ENCODE assay signal across 8 cellular contexts in genomic region chr17:46782250-46782953, GRCh38. TPM values are rescaled to one million over a fixed set of nuclear protein-coding genes. Genes with fewer than 3 reads are reported as not detected.
DNase-seq lines count a peak whose midpoint lies in the region; ATAC-seq and TF ChIP-seq lines count a peak whose summit lies in the region.

No MANE protein-coding gene starts in this region.

- no peaks in the 10 kb centered on the region for H3K36me3 Mint-ChIP-seq in WTC11

- no peak overlapping the region for H2AFZ ChIP-seq in HCT116 (ENCODE audit: low read depth, low read length, poor library complexity, severe bottlenecking)

- CTCF ChIA-PET in HCT116 (lab: Charles Lee) = interaction anchor here (1.4 kb wide), 1 partner anchor 94 kb away, joined by 3 read pairs; no protein-coding TSS in a partner anchor
- CTCF ChIA-PET in WTC11 (lab: Charles Lee) = interaction anchor here (1.0 to 1.8 kb wide), 4 partner anchors 10 to 160 kb away, joined by 3 to 7 read pairs (median 4); no protein-coding TSS in a partner anchor

- no peaks in the 10 kb centered on the region for H3K9me3 Mint-ChIP-seq in WTC11

- ATAC-seq in HCT116 = peak; percentile 93
- ATAC-seq in WTC11 = peak; percentile 82
- no peak for ATAC-seq in HG03280 (IDR thresholded peaks at IDR 0.05; ENCODE audit: unreplicated experiment)
- no peak for ATAC-seq in HG03097 (IDR thresholded peaks at IDR 0.05; ENCODE audit: low FRiP score, unreplicated experiment)

- RAD21 ChIA-PET in HCT116 (lab: Charles Lee; ENCODE audit: low non-redundant PET in 1 of 2, low total read pairs in 2 of 2, uncharacterized antibody in 2 of 2, unreplicated experiment in 2 of 2) = no interaction called here

- peak; percentile 98 for TF ChIP-seq RAD21 in HCT116 (IDR thresholded peaks at IDR 0.05; ENCODE audit: low read depth)

- no TSS peak for BruUV-seq in HCT116 (replicated peaks; lab: Mats Ljungman, UMichigan)

- H3K27ac Mint-ChIP-seq in WTC11 = no peak overlapping the region

- no peaks in the 10 kb centered on the region for H3K9me2 ChIP-seq in HCT116 (ENCODE audit: insufficient read depth)

- H4K20me1 ChIP-seq in HCT116 (ENCODE audit: insufficient read depth) = no peaks in the 10 kb centered on the region

- peaks cover 0 to 16% of the 10 kb centered on the region in 2 experiments; a peak in 1 of 4 replicates for H3K4me1 ChIP-seq in HCT116 (ENCODE audit: control insufficient read depth in 1 of 2, insufficient read depth in 2 of 2, low read length in 2 of 2)

- H3K4me3 ChIP-seq in HCT116 (replicated peaks in 1 of 2; ENCODE audit: low read depth in 1 of 2, low read length in 2 of 2) = no peak overlapping the region

- peak; percentile 94 to 99 (median 98) for TF ChIP-seq CTCF in HCT116 (IDR thresholded peaks at IDR 0.05 in 2 of 3, conservative IDR thresholded peaks at IDR 0.05 in 1 of 3; ENCODE audit: borderline replicate concordance in 1 of 3, insufficient read depth in 1 of 3, low read depth in 2 of 3, low read length in 2 of 3)
- TF ChIP-seq CTCF in WTC11 (IDR thresholded peaks at IDR 0.05) = peak; percentile 63

- H3K36me3 ChIP-seq in HCT116 (ENCODE audit: control insufficient read depth in 1 of 2, insufficient read depth in 2 of 2, low read length in 2 of 2) = no peaks in the 10 kb centered on the region

- intact Hi-C loops in HCT116 (cut with micrococcal nuclease) = loop anchor here (5.0 to 10.0 kb wide), 2 partner anchors 55 to 142 kb away; partner anchors contain the start of gene GOSR2

- DNase-seq in COLO829 (ENCODE audit: low spot score) (peak; percentile 28), HCT116 (ENCODE audit: low read depth, low spot score) (no peak), WTC11 (ENCODE audit: low spot score) (peak; percentile 75), islet precursor cell (peak; percentile 81), inferior parietal cortex (ENCODE audit: extremely low spot score) (no peak), activated gamma-delta T cell (lab: John Stamatoyannopoulos, UW) (no peak)

- POLR2A ChIA-PET in HCT116 (lab: Charles Lee) (no interaction called here), WTC11 (lab: Charles Lee) (no interaction called here)

- peaks cover 42% of the 10 kb centered on the region for H3K27me3 Mint-ChIP-seq in WTC11 (ENCODE audit: low read depth)

- H3K27me3 ChIP-seq in HCT116 (ENCODE audit: insufficient read depth, low read length) = no peaks in the 10 kb centered on the region

- no peak for TF ChIP-seq POLR2A in HCT116 (IDR thresholded peaks at IDR 0.05; ENCODE audit: borderline replicate concordance, extremely low read depth, insufficient read depth, insufficient read length)

- H3K4me2 ChIP-seq in HCT116 (ENCODE audit: low read length) = no peak overlapping the region

- no peaks in the 10 kb centered on the region for H3K9me3 ChIP-seq in HCT116 (ENCODE audit: control insufficient read depth in 1 of 2, insufficient read depth in 1 of 2, low read depth in 1 of 2, low read length in 2 of 2)

- peaks cover 25% of the 10 kb centered on the region for H3K4me1 Mint-ChIP-seq in WTC11

- H3K79me2 ChIP-seq in HCT116 (ENCODE audit: insufficient read depth, low read length) = no peaks in the 10 kb centered on the region

- H3K27ac ChIP-seq in HCT116 (ENCODE audit: low read depth, low read length) = no peak overlapping the region

- H3K4me3 Mint-ChIP-seq in WTC11 = no peak overlapping the region

- no peak overlapping the region for H3K9ac ChIP-seq in HCT116 (ENCODE audit: low read length)

TF ChIP-seq in HCT116, 20 proteins besides CTCF, POLR2A, EP300 and RAD21:
- TF ChIP-seq SP1 (IDR thresholded peaks at IDR 0.05; ENCODE audit: low read depth) = no peak
- TF ChIP-seq TCF7L2 (IDR thresholded peaks at IDR 0.05; ENCODE audit: borderline replicate concordance, extremely low read depth, insufficient read depth, insufficient read length) = peak; percentile 9
- TF ChIP-seq ZFX (IDR thresholded peaks at IDR 0.05) = peak; percentile 30; the same call in 1 of the 2 replicates
- no peak for TF ChIP-seq EZH2phosphoT487 (IDR thresholded peaks at IDR 0.05; ENCODE audit: borderline replicate concordance)
TF ChIP-seq in HCT116: peak in this region for 2.

TF ChIP-seq in WTC11, 78 proteins besides CTCF, POLR2A, EP300 and RAD21:
- TF ChIP-seq, protein P1, sequence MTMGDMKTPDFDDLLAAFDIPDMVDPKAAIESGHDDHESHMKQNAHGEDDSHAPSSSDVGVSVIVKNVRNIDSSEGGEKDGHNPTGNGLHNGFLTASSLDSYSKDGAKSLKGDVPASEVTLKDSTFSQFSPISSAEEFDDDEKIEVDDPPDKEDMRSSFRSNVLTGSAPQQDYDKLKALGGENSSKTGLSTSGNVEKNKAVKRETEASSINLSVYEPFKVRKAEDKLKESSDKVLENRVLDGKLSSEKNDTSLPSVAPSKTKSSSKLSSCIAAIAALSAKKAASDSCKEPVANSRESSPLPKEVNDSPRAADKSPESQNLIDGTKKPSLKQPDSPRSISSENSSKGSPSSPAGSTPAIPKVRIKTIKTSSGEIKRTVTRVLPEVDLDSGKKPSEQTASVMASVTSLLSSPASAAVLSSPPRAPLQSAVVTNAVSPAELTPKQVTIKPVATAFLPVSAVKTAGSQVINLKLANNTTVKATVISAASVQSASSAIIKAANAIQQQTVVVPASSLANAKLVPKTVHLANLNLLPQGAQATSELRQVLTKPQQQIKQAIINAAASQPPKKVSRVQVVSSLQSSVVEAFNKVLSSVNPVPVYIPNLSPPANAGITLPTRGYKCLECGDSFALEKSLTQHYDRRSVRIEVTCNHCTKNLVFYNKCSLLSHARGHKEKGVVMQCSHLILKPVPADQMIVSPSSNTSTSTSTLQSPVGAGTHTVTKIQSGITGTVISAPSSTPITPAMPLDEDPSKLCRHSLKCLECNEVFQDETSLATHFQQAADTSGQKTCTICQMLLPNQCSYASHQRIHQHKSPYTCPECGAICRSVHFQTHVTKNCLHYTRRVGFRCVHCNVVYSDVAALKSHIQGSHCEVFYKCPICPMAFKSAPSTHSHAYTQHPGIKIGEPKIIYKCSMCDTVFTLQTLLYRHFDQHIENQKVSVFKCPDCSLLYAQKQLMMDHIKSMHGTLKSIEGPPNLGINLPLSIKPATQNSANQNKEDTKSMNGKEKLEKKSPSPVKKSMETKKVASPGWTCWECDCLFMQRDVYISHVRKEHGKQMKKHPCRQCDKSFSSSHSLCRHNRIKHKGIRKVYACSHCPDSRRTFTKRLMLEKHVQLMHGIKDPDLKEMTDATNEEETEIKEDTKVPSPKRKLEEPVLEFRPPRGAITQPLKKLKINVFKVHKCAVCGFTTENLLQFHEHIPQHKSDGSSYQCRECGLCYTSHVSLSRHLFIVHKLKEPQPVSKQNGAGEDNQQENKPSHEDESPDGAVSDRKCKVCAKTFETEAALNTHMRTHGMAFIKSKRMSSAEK (CRISPR knock-in tag; IDR thresholded peaks at IDR 0.05; ENCODE audit: borderline replicate concordance) = no peak
- TF ChIP-seq JUN (CRISPR knock-in tag; IDR thresholded peaks at IDR 0.05) (no peak), ETV6 (CRISPR knock-in tag; IDR thresholded peaks at IDR 0.05) (0 out of 2 replicates have a peak, but pooled peaks have one; percentile 47), ZMAT4 (CRISPR knock-in tag; IDR thresholded peaks at IDR 0.05) (no peak), FOXJ3 (CRISPR knock-in tag; IDR thresholded peaks at IDR 0.05; ENCODE audit: borderline replicate concordance) (no peak)

RNA-seq across cellular contexts. Expression of gene WNT3, which starts 36.1 kb away (rescaled TPM):
- total RNA-seq in HCT116 (2021; ENCODE audit: unreplicated experiment) (5.5 TPM), WTC11 (2021) (6.5 to 14.1 TPM (median 6.7 TPM) in 3 replicates)
- 3.4 TPM in 2 replicates for polyA plus RNA-seq in HCT116 (2012)

Comparison
In these comparisons a context has a peak if more than half of its experiments do, and no peak if none do; other contexts are left out.
1. DNase-seq: peak in COLO829 (single experiment), WTC11 (single experiment) and islet precursor cell (single experiment); none in HCT116 (single experiment), inferior parietal cortex (single experiment) and activated gamma-delta T cell (single experiment).
2. ATAC-seq: peak in HCT116 (single experiment) and WTC11 (single experiment); none in HG03280 (single experiment) and HG03097 (single experiment).